In genomic region chr4:56184214-56184613, GRCh38 we compare ENCODE assay signal across 20 cellular contexts.
"Had no signal": no experiment of that assay in that cellular context is flagged by ENCODE, and none has a peak within 500 bp of the region (broad histone marks: within the 10 kb centered on the region; RNA-seq: fewer than 3 reads in every experiment).

No MANE protein-coding gene starts in this region.

- H3K4me3 Mint-ChIP-seq: activated CD8-positive, alpha-beta T cell treated with anti-CD3 and anti-CD28 coated beads, Interleukin-2, amount 10 ng/mL, durations not matched to agents 7 days and 5 days; activated naive CD4-positive, alpha-beta T cell treated with anti-CD3 and anti-CD28 coated beads, Interleukin-2, amount 50 U/mL, for 24 hours; nephron; T-cell had no signal

- ATAC-seq: activated CD8-positive, alpha-beta T cell treated with anti-CD3 and anti-CD28 coated beads, Interleukin-2, amount 10 ng/mL, durations not matched to agents 7 days and 5 days; left cardiac atrium; stimulated activated naive CD8-positive, alpha-beta T cell treated with anti-CD3 and anti-CD28 coated beads, Interleukin-15, Interleukin-2, amounts not matched to agents 100 U/mL and 50 U/mL, for 24 hours; T-cell had no signal

- DNase-seq: activated CD4-positive, alpha-beta T cell treated with anti-CD3 and anti-CD28 coated beads, Interleukin-2, amount 50 U/mL, for 1 hour; activated CD4-positive, CD25-positive, alpha-beta regulatory T cell treated with anti-CD3 and anti-CD28 coated beads, Interleukin-2, amount 50 U/mL, for 72 hours; activated CD8-positive, alpha-beta T cell treated with anti-CD3 and anti-CD28 coated beads, Interleukin-2, amount 10 ng/mL, durations not matched to agents 7 days and 5 days; activated gamma-delta T cell treated with Interleukin-2 at 50 U/mL for 16 hours; activated T-cell treated with anti-CD3 and anti-CD28 coated beads, Interleukin-2, amount 50 U/mL, for 1 hour; brain microvascular endothelial cell; effector memory CD4-positive, alpha-beta T cell; islet precursor cell; left cardiac atrium; occipital lobe; sigmoid colon; stimulated activated CD4-positive, alpha-beta T cell treated with anti-CD3 and anti-CD28 coated beads, Interleukin-2, amount 100 ng/mL, for 48 hours; stimulated activated naive CD8-positive, alpha-beta T cell treated with anti-CD3 and anti-CD28 coated beads, Interleukin-15, Interleukin-2, amounts not matched to agents 100 U/mL and 50 U/mL, for 24 hours; T-cell; tibial artery; WERI-Rb-1 had no signal

- H3K9me3 Mint-ChIP-seq: activated naive CD4-positive, alpha-beta T cell treated with anti-CD3 and anti-CD28 coated beads, Interleukin-2, amount 50 U/mL, for 24 hours; nephron; T-cell had no signal

- H3K27ac Mint-ChIP-seq: activated CD8-positive, alpha-beta T cell treated with anti-CD3 and anti-CD28 coated beads, Interleukin-2, amount 10 ng/mL, durations not matched to agents 7 days and 5 days; activated naive CD4-positive, alpha-beta T cell treated with anti-CD3 and anti-CD28 coated beads, Interleukin-2, amount 50 U/mL, for 24 hours; T-cell had no signal

- H3K27me3 ChIP-seq: brain microvascular endothelial cell, esophagus muscularis mucosa, sigmoid colon, tibial artery had no signal

- H3K36me3 Mint-ChIP-seq: activated naive CD4-positive, alpha-beta T cell treated with anti-CD3 and anti-CD28 coated beads, Interleukin-2, amount 50 U/mL, for 24 hours; T-cell had no signal

- H3K4me2 ChIP-seq: smooth muscle cell had no signal

- H3K4me3 ChIP-seq: esophagus muscularis mucosa, sigmoid colon, smooth muscle cell, tibial artery had no signal

- H3K36me3 ChIP-seq: brain microvascular endothelial cell, esophagus muscularis mucosa, sigmoid colon, tibial artery had no signal

- H3K4me1 ChIP-seq: sigmoid colon, tibial artery had no signal

- H3K27ac ChIP-seq: brain microvascular endothelial cell, esophagus muscularis mucosa, sigmoid colon, tibial artery, WERI-Rb-1 had no signal

- H3K9me3 ChIP-seq: esophagus muscularis mucosa, sigmoid colon, tibial artery had no signal
